Comparison of ENCODE assay signal across 14 cellular contexts in the genomic region with DNA sequence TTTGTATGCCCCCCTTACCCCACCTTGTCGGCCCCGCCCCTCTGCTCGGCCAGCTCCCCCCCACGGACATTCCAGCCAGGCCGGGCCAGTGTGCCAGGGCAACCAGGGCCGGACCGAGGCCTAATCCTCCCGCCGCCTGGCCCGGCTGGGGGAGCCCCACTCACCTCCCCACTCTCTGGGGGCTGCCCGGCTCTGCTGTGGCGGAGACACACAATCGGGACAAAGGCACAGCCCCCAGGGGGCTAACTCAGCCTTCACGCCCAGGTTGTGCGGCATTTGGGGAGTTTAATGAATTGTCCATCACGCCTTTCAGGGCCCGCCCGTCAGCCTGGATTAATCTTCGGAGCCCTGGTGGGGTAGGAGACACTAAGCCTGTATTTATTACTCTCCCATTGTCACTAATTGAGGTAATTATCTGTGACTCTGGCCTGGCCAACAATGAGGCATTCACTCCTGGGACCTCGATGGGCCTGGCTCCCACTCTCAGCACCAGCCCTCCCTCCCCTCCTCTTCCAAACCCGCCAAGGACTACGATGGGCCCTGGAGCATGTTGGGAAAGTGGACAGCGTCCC. TPM values are rescaled to one million over a fixed set of nuclear protein-coding genes. Genes with fewer than 3 reads are reported as not detected.
DNase-seq lines count a peak whose midpoint lies in the region; ATAC-seq and TF ChIP-seq lines count a peak whose summit lies in the region.
"Had no signal": no experiment of that assay in that cellular context is flagged by ENCODE, and none has a peak within 500 bp of the region (broad histone marks: within the 10 kb centered on the region; RNA-seq: fewer than 3 reads in every experiment).

No MANE protein-coding gene starts in this region.

- H3K27ac Mint-ChIP-seq in stimulated activated effector memory CD8-positive, alpha-beta T cell treated with anti-CD3 and anti-CD28 coated beads, Interleukin-12 subunit alpha, Interleukin-12 subunit beta, amount 100 ng/mL, for 72 hours = no peak overlapping the region
- H3K27ac Mint-ChIP-seq: B cell; CD8-positive, alpha-beta T cell had no signal

- no peak for TF ChIP-seq CTCF in RWPE2 (IDR thresholded peaks at IDR 0.05; ENCODE audit: poor library complexity, severe bottlenecking)

- no peak overlapping the region for H3K27ac ChIP-seq in RWPE2 (ENCODE audit: poor library complexity, severe bottlenecking)
- H3K27ac ChIP-seq in neuronal stem cell (replicated peaks; ENCODE audit: low read length) = no peak overlapping the region

- H2BK12ac ChIP-seq in neuronal stem cell (ENCODE audit: low read length) = no peak overlapping the region

- H3K4me3 Mint-ChIP-seq in stimulated activated effector memory CD8-positive, alpha-beta T cell treated with anti-CD3 and anti-CD28 coated beads, Interleukin-12 subunit alpha, Interleukin-12 subunit beta, amount 100 ng/mL, for 72 hours = no peak overlapping the region
- H3K4me3 Mint-ChIP-seq: B cell; CD8-positive, alpha-beta T cell; IgD-negative memory B cell had no signal

- no peak overlapping the region for H3K14ac ChIP-seq in neuronal stem cell (ENCODE audit: low read length)

- H3K79me1 ChIP-seq in neuronal stem cell (ENCODE audit: low read depth, low read length) = no peaks in the 10 kb centered on the region

- H3K23ac ChIP-seq in neuronal stem cell (ENCODE audit: low read depth, low read length, poor library complexity) = no peak overlapping the region

- H2BK120ac ChIP-seq in neuronal stem cell (ENCODE audit: low read depth, low read length) = no peak overlapping the region

- H3K4me2 ChIP-seq in neuronal stem cell (ENCODE audit: insufficient read depth, low read length, poor library complexity, severe bottlenecking) = peak overlapping the region; percentile 27

- peak overlapping the region; percentile 83 for H2AFZ ChIP-seq in neuronal stem cell (ENCODE audit: low read length)

- H4K91ac ChIP-seq in neuronal stem cell (ENCODE audit: low read depth, low read length, poor library complexity) = no peak overlapping the region

- H3K4ac ChIP-seq in neuronal stem cell (ENCODE audit: low read length) = no peak overlapping the region

- H4K8ac ChIP-seq in neuronal stem cell (ENCODE audit: low read depth, low read length) = no peak overlapping the region

- no peak overlapping the region for H2BK15ac ChIP-seq in neuronal stem cell (ENCODE audit: low read length)

- WGBS in neuronal stem cell (ENCODE audit: extremely low coverage in 2 of 2, insufficient read length in 2 of 2, insufficient replicate concordance in 1 of 2), 2 donors = no CpG with 5 or more reads among the region's 23 CpGs

- H3K4me1 ChIP-seq in RWPE2 (ENCODE audit: insufficient read depth, poor library complexity, severe bottlenecking) = no peaks in the 10 kb centered on the region
- peaks cover 14 to 18% of the 10 kb centered on the region in 2 donors for H3K4me1 ChIP-seq in neuronal stem cell (ENCODE audit: control insufficient read depth in 2 of 2, insufficient read depth in 1 of 2, low read depth in 1 of 2, low read length in 2 of 2)

- H2BK5ac ChIP-seq in neuronal stem cell (ENCODE audit: low read length) = no peak overlapping the region

- peaks cover 3% of the 10 kb centered on the region for H3K36me3 Mint-ChIP-seq in stimulated activated effector memory CD8-positive, alpha-beta T cell treated with anti-CD3 and anti-CD28 coated beads, Interleukin-12 subunit alpha, Interleukin-12 subunit beta, amount 100 ng/mL, for 72 hours
- H3K36me3 Mint-ChIP-seq: CD8-positive, alpha-beta T cell; IgD-negative memory B cell had no signal

- H3K27me3 ChIP-seq in RWPE2 (ENCODE audit: insufficient read depth, poor library complexity, severe bottlenecking) = peaks cover 32% of the 10 kb centered on the region
- H3K27me3 ChIP-seq in neuronal stem cell (ENCODE audit: control insufficient read depth in 3 of 3, insufficient read depth in 3 of 3, low read depth in 1 of 3, low read length in 3 of 3) = peaks cover 35 to 86% (median 77%) of the 10 kb centered on the region in 3 experiments

- no peak overlapping the region for H3K9ac ChIP-seq in neuronal stem cell (ENCODE audit: low read depth, low read length, poor library complexity)

- no peak overlapping the region for H2AK5ac ChIP-seq in neuronal stem cell (ENCODE audit: low read depth, low read length)

- peaks cover 21% of the 10 kb centered on the region for H3K4me1 Mint-ChIP-seq in stimulated activated effector memory CD8-positive, alpha-beta T cell treated with anti-CD3 and anti-CD28 coated beads, Interleukin-12 subunit alpha, Interleukin-12 subunit beta, amount 100 ng/mL, for 72 hours

- ATAC-seq in RWPE2 (ENCODE audit: low read depth) (no peak), GM18519 (IDR thresholded peaks at IDR 0.05; ENCODE audit: low FRiP score, unreplicated experiment) (no peak)
- ATAC-seq in stimulated activated effector memory CD8-positive, alpha-beta T cell treated with anti-CD3 and anti-CD28 coated beads, Interleukin-12 subunit alpha, Interleukin-12 subunit beta, amount 100 ng/mL, for 72 hours = no peak
- ATAC-seq: CD8-positive, alpha-beta T cell; SK-N-SH treated with all-trans-retinoic acid at 6 μM for 48 hours had no signal

- no peak overlapping the region for H3K4me3 ChIP-seq in RWPE2 (ENCODE audit: severe bottlenecking)
- no peak overlapping the region for H3K4me3 ChIP-seq in neuronal stem cell (ENCODE audit: low read length in 2 of 2)

- DNase-seq in D341Med (ENCODE audit: low spot score) = peak; percentile 54
- peak; percentile 26 to 34 for DNase-seq in NCI-H1930 (lab: John Stamatoyannopoulos, UW)
- DNase-seq in RWPE2 (ENCODE audit: low spot score) = peak; percentile 46
- peak; percentile 93 for DNase-seq in neuronal stem cell (ENCODE audit: low spot score)
- no peak for DNase-seq in RKO (ENCODE audit: low spot score)
- DNase-seq in stimulated activated effector memory CD8-positive, alpha-beta T cell treated with anti-CD3 and anti-CD28 coated beads, Interleukin-12 subunit alpha, Interleukin-12 subunit beta, amount 100 ng/mL, for 72 hours (ENCODE audit: low spot score in 2 of 2) = no peak
- DNase-seq: CD8-positive, alpha-beta T cell; MV-4-11; NCI-H1436 treated with DMSO at 0.1 percent for 48 hours; NCI-H524 had no signal

- H3K9me3 ChIP-seq in RWPE2 (ENCODE audit: severe bottlenecking) (no peaks in the 10 kb centered on the region), neuronal stem cell (replicated peaks in 1 of 2; ENCODE audit: control insufficient read depth in 2 of 2, insufficient read depth in 1 of 2, low read depth in 1 of 2, low read length in 2 of 2) (no peaks in the 10 kb centered on the region)

- no peaks in the 10 kb centered on the region for H3K36me3 ChIP-seq in RWPE2 (ENCODE audit: low read depth)
- H3K36me3 ChIP-seq in neuronal stem cell (replicated peaks in 1 of 2; ENCODE audit: control insufficient read depth in 2 of 2, insufficient read depth in 2 of 2, low read length in 2 of 2) = no peaks in the 10 kb centered on the region

- H3K18ac ChIP-seq in neuronal stem cell (ENCODE audit: low read length) = no peak overlapping the region

- H3K9me3 Mint-ChIP-seq in stimulated activated effector memory CD8-positive, alpha-beta T cell treated with anti-CD3 and anti-CD28 coated beads, Interleukin-12 subunit alpha, Interleukin-12 subunit beta, amount 100 ng/mL, for 72 hours = no peaks in the 10 kb centered on the region
- H3K9me3 Mint-ChIP-seq: CD8-positive, alpha-beta T cell; IgD-negative memory B cell had no signal

RNA-seq across cellular contexts. Expression of a gene that starts 8.7 kb away (rescaled TPM):
- 0.11 TPM for polyA plus RNA-seq in neuronal stem cell (2013, experiment 1 of 2)
- 0.03 TPM for polyA plus RNA-seq in neuronal stem cell (2013, experiment 2 of 2)

RNA-seq across cellular contexts. Expression of a gene that starts 12.4 kb away (rescaled TPM):
- polyA plus RNA-seq in neuronal stem cell (2013, experiment 1 of 2) = 0.10 TPM
- polyA plus RNA-seq in neuronal stem cell (2013, experiment 2 of 2) = 0.07 TPM
- polyA plus RNA-seq: IgD-negative memory B cell had no signal

RNA-seq across cellular contexts. Expression of a gene that starts 15.3 kb away (rescaled TPM):
- 0.04 TPM for polyA plus RNA-seq in neuronal stem cell (2013, experiment 1 of 2)
- polyA plus RNA-seq in neuronal stem cell (2013, experiment 2 of 2) = not detected
- polyA plus RNA-seq: IgD-negative memory B cell had no signal

RNA-seq across cellular contexts. Expression of a gene that starts 29.5 kb away (rescaled TPM):
- 72.0 TPM for polyA plus RNA-seq in neuronal stem cell (2013, experiment 1 of 2)
- 77.4 TPM for polyA plus RNA-seq in neuronal stem cell (2013, experiment 2 of 2)

RNA-seq across cellular contexts. Expression of a gene that starts 31.8 kb away (rescaled TPM):
- 36.1 TPM for polyA plus RNA-seq in neuronal stem cell (2013, experiment 1 of 2)
- polyA plus RNA-seq in neuronal stem cell (2013, experiment 2 of 2) = 34.4 TPM

Comparison
In these comparisons a context has a peak if more than half of its experiments do, and no peak if none do; other contexts are left out.
1. DNase-seq: peak in D341Med (single experiment), NCI-H1930 (2 of 2), RWPE2 (single experiment) and neuronal stem cell (single experiment); none in RKO (single experiment) and stimulated activated effector memory CD8-positive, alpha-beta T cell treated with anti-CD3 and anti-CD28 coated beads, Interleukin-12 subunit alpha, Interleukin-12 subunit beta, amount 100 ng/mL, for 72 hours (0 of 2).